In genomic region chr9:137077010-137077747, GRCh38 we compare ENCODE assay signal across 1 cellular context.
TF ChIP-seq lines count a peak whose summit lies in the region.

Gene UAP1L1, plus strand, starts transcription at chr9:137077517. Its CDS starts 16 bp downstream, at chr9:137077533.

TF ChIP-seq in GM12878, 131 proteins besides CTCF, POLR2A, EP300 and RAD21 (continued from another document and continues in another):
- TF ChIP-seq ZNF592 (IDR thresholded peaks at IDR 0.05), result no peak
- no peak for TF ChIP-seq CBX3 (IDR thresholded peaks at IDR 0.05; ENCODE audit: borderline replicate concordance, low read depth)
- no peak for TF ChIP-seq POLR2AphosphoS2 (IDR thresholded peaks at IDR 0.05; ENCODE audit: low read depth, low read length)
- TF ChIP-seq CBFB (IDR thresholded peaks at IDR 0.05; ENCODE audit: low read depth), result no peak
- TF ChIP-seq MLLT1 (IDR thresholded peaks at IDR 0.05), result 0 out of 2 replicates have a peak, but pooled peaks have one; percentile 7
- no peak for TF ChIP-seq CEBPB (IDR thresholded peaks at IDR 0.05; ENCODE audit: borderline replicate concordance in 1 of 2, low read depth in 2 of 2, low read length in 2 of 2)
- TF ChIP-seq TCF3 (IDR thresholded peaks at IDR 0.05; ENCODE audit: borderline replicate concordance, insufficient read depth, low read depth, low read length), result no peak
- TF ChIP-seq RELB (IDR thresholded peaks at IDR 0.05; ENCODE audit: low read depth), result 0 out of 2 replicates have a peak, but pooled peaks have one; percentile 17
- no peak for TF ChIP-seq ZBED1 (IDR thresholded peaks at IDR 0.05; ENCODE audit: borderline replicate concordance)
- TF ChIP-seq SREBF1 (IDR thresholded peaks at IDR 0.05; ENCODE audit: low read length), result no peak
- TF ChIP-seq CHD2 (IDR thresholded peaks at IDR 0.05; ENCODE audit: borderline replicate concordance, low read depth, low read length), result no peak
- TF ChIP-seq ZNF384 (IDR thresholded peaks at IDR 0.05; ENCODE audit: borderline replicate concordance, low read depth, low read length), result no peak
- TF ChIP-seq ASH2L (IDR thresholded peaks at IDR 0.05; ENCODE audit: borderline replicate concordance, low read depth), result no peak
- TF ChIP-seq RCOR1 (conservative IDR thresholded peaks at IDR 0.05; ENCODE audit: low read depth, low read length), result no peak
- no peak for TF ChIP-seq TCF12 (IDR thresholded peaks at IDR 0.05; ENCODE audit: low read depth, low read length)
- no peak for TF ChIP-seq NFIC (IDR thresholded peaks at IDR 0.05; ENCODE audit: low read depth, low read length)
- TF ChIP-seq ATF7 (IDR thresholded peaks at IDR 0.05; ENCODE audit: low read depth), result no peak
- no peak for TF ChIP-seq SRF (IDR thresholded peaks at IDR 0.05; ENCODE audit: low read depth in 2 of 2, low read length in 2 of 2)
- no peak for TF ChIP-seq BMI1 (IDR thresholded peaks at IDR 0.05; ENCODE audit: borderline replicate concordance)
- TF ChIP-seq MAX (IDR thresholded peaks at IDR 0.05; ENCODE audit: low read depth, low read length), result no peak; the same call in 1 of the 2 replicates
- TF ChIP-seq CUX1 (IDR thresholded peaks at IDR 0.05; ENCODE audit: insufficient replicate concordance, low read depth, low read length), result no peak
- 0 out of 2 replicates have a peak, but pooled peaks have one; percentile 42 for TF ChIP-seq ZNF217 (IDR thresholded peaks at IDR 0.05)
- no peak for TF ChIP-seq RUNX3 (IDR thresholded peaks at IDR 0.05; ENCODE audit: low read length)
- no peak for TF ChIP-seq PKNOX1 (IDR thresholded peaks at IDR 0.05)
- TF ChIP-seq BCL11A (IDR thresholded peaks at IDR 0.05; ENCODE audit: low read depth, low read length), result no peak
- no peak for TF ChIP-seq CHD4 (IDR thresholded peaks at IDR 0.05)
- no peak for TF ChIP-seq ZNF24 (IDR thresholded peaks at IDR 0.05)
- TF ChIP-seq STAT1 (conservative IDR thresholded peaks at IDR 0.05), result no peak
- TF ChIP-seq USF1 (IDR thresholded peaks at IDR 0.05; ENCODE audit: borderline replicate concordance, extremely low read length, insufficient read depth, low read depth, low read length), result no peak
- TF ChIP-seq ZBTB11 (CRISPR knock-in tag; IDR thresholded peaks at IDR 0.05), result no peak
- TF ChIP-seq STAT3 (IDR thresholded peaks at IDR 0.05; ENCODE audit: low read depth, low read length), result no peak
- no peak for TF ChIP-seq FOS (IDR thresholded peaks at IDR 0.05; ENCODE audit: borderline replicate concordance, extremely low read depth, insufficient read length)
- TF ChIP-seq SMARCA5 (IDR thresholded peaks at IDR 0.05), result peak; percentile 81
- 0 out of 2 replicates have a peak, but pooled peaks have one; percentile 49 for TF ChIP-seq NBN (IDR thresholded peaks at IDR 0.05)
- TF ChIP-seq IKZF2 (IDR thresholded peaks at IDR 0.05), result no peak; a peak in 2 of 4 replicates
- TF ChIP-seq EZH2 (IDR thresholded peaks at IDR 0.05; ENCODE audit: borderline replicate concordance, control insufficient read depth, low read depth, low read length), result no peak
- TF ChIP-seq NR2C1 (IDR thresholded peaks at IDR 0.05), result no peak
- 0 out of 2 replicates have a peak, but pooled peaks have one; percentile 35 for TF ChIP-seq RAD51 (IDR thresholded peaks at IDR 0.05)
- TF ChIP-seq CREM (IDR thresholded peaks at IDR 0.05; ENCODE audit: low read depth), result no peak
- no peak for TF ChIP-seq SMAD5 (IDR thresholded peaks at IDR 0.05; ENCODE audit: low read depth)
- TF ChIP-seq EGR1 (IDR thresholded peaks at IDR 0.05; ENCODE audit: borderline replicate concordance in 1 of 2, low read depth in 2 of 2, low read length in 2 of 2), result no peak
- TF ChIP-seq RELA (IDR thresholded peaks at IDR 0.05; ENCODE audit: borderline replicate concordance, partially characterized antibody), result no peak
- TF ChIP-seq SKIL (IDR thresholded peaks at IDR 0.05; ENCODE audit: low read depth, poor library complexity, severe bottlenecking), result no peak
- TF ChIP-seq ZNF207 (IDR thresholded peaks at IDR 0.05; ENCODE audit: borderline replicate concordance), result no peak
